ENCODE assay signal across 29 cellular contexts in genomic region chr12:114392909-114393308, GRCh38. TPM values are rescaled to one million over a fixed set of nuclear protein-coding genes. Genes with fewer than 3 reads are reported as not detected.
"Had no signal": no experiment of that assay in that cellular context is flagged by ENCODE, and none has a peak within 500 bp of the region (broad histone marks: within the 10 kb centered on the region; RNA-seq: fewer than 3 reads in every experiment).

No MANE protein-coding gene starts in this region.

- H3K36me3 Mint-ChIP-seq: activated CD8-positive, alpha-beta memory T cell treated with anti-CD3 and anti-CD28 coated beads, Interleukin-2, amount 10 ng/mL, durations not matched to agents 7 days and 5 days; activated naive CD4-positive, alpha-beta T cell treated with anti-CD3 and anti-CD28 coated beads, Interleukin-2, amount 50 U/mL, for 24 hours; natural killer cell; neural progenitor cell had no signal

- H3K9me3 Mint-ChIP-seq: activated T-helper 2 cell treated with anti-CD3 and anti-CD28 coated beads, Interferon-gamma antibody, Interleukin-2, Interleukin-4, amounts not matched to agents 10 μg/mL and 5 μg/mL and 100 μg/mL, durations not matched to agents 14 hours and 24 hours and 36 hours; central memory CD8-positive, alpha-beta T cell; dendritic cell treated with granulocyte-macrophage colony-stimulating factor and Interleukin-4, amounts not matched to agents 40 ng/mL and 50 ng/mL, for 4 days; endodermal cell; natural killer cell; neural progenitor cell; T-helper 2 cell treated with Interferon-gamma antibody and Interleukin-4, amounts not matched to agents 5 μg/mL and 100 μg/mL, for 36 hours had no signal

- H3K4me3 ChIP-seq: esophagus squamous epithelium, lung, neural progenitor cell, right lobe of liver, tibial nerve had no signal

- H3K4me3 Mint-ChIP-seq: activated CD4-positive, alpha-beta T cell treated with anti-CD3 and anti-CD28 coated beads for 36 hours; activated CD8-positive, alpha-beta memory T cell treated with anti-CD3 and anti-CD28 coated beads, Interleukin-2, amount 10 ng/mL, durations not matched to agents 7 days and 5 days; activated CD8-positive, alpha-beta T cell treated with anti-CD3 and anti-CD28 coated beads, Interleukin-2, amount 10 ng/mL, durations not matched to agents 7 days and 5 days; activated naive CD4-positive, alpha-beta T cell treated with anti-CD3 and anti-CD28 coated beads, Interleukin-2, amount 50 U/mL, for 24 hours; activated naive CD8-positive, alpha-beta T cell treated with anti-CD3 and anti-CD28 coated beads, Interleukin-2, amount 50 U/mL, for 24 hours; central memory CD8-positive, alpha-beta T cell; dendritic cell treated with granulocyte-macrophage colony-stimulating factor and Interleukin-4, amounts not matched to agents 40 ng/mL and 50 ng/mL, for 4 days; endodermal cell; natural killer cell; neural progenitor cell; T-helper 2 cell treated with Interferon-gamma antibody and Interleukin-4, amounts not matched to agents 5 μg/mL and 100 μg/mL, for 36 hours had no signal

- H3K4me1 Mint-ChIP-seq: activated CD4-positive, alpha-beta T cell treated with anti-CD3 and anti-CD28 coated beads for 36 hours; activated CD8-positive, alpha-beta memory T cell treated with anti-CD3 and anti-CD28 coated beads, Interleukin-2, amount 10 ng/mL, durations not matched to agents 7 days and 5 days; activated naive CD4-positive, alpha-beta T cell treated with anti-CD3 and anti-CD28 coated beads, Interleukin-2, amount 50 U/mL, for 24 hours; activated naive CD8-positive, alpha-beta T cell treated with anti-CD3 and anti-CD28 coated beads, Interleukin-2, amount 50 U/mL, for 24 hours; central memory CD8-positive, alpha-beta T cell; natural killer cell had no signal

- H3K27ac Mint-ChIP-seq: activated CD4-positive, alpha-beta T cell treated with anti-CD3 and anti-CD28 coated beads for 36 hours; activated CD8-positive, alpha-beta memory T cell treated with anti-CD3 and anti-CD28 coated beads, Interleukin-2, amount 10 ng/mL, durations not matched to agents 7 days and 5 days; activated CD8-positive, alpha-beta T cell treated with anti-CD3 and anti-CD28 coated beads, Interleukin-2, amount 10 ng/mL, durations not matched to agents 7 days and 5 days; activated naive CD4-positive, alpha-beta T cell treated with anti-CD3 and anti-CD28 coated beads, Interleukin-2, amount 50 U/mL, for 24 hours; activated naive CD8-positive, alpha-beta T cell treated with anti-CD3 and anti-CD28 coated beads, Interleukin-2, amount 50 U/mL, for 24 hours; activated T-helper 2 cell treated with anti-CD3 and anti-CD28 coated beads, Interferon-gamma antibody, Interleukin-2, Interleukin-4, amounts not matched to agents 10 μg/mL and 5 μg/mL and 100 μg/mL, durations not matched to agents 14 hours and 24 hours and 36 hours; dendritic cell treated with granulocyte-macrophage colony-stimulating factor and Interleukin-4, amounts not matched to agents 40 ng/mL and 50 ng/mL, for 4 days; endodermal cell; natural killer cell; neural progenitor cell; T-helper 2 cell treated with Interferon-gamma antibody and Interleukin-4, amounts not matched to agents 5 μg/mL and 100 μg/mL, for 36 hours had no signal

- DNase-seq: activated CD4-positive, alpha-beta T cell treated with anti-CD3 and anti-CD28 coated beads for 36 hours; activated CD4-positive, CD25-positive, alpha-beta regulatory T cell; activated CD8-positive, alpha-beta memory T cell treated with anti-CD3 and anti-CD28 coated beads, Interleukin-2, amount 10 ng/mL, durations not matched to agents 7 days and 5 days; activated CD8-positive, alpha-beta T cell treated with anti-CD3 and anti-CD28 coated beads, Interleukin-2, amount 10 ng/mL, durations not matched to agents 7 days and 5 days; activated naive CD8-positive, alpha-beta T cell treated with anti-CD3 and anti-CD28 coated beads, Interleukin-2, amount 50 U/mL, for 24 hours; activated T-cell treated with anti-CD3 and anti-CD28 coated beads, Interleukin-2, amount 50 U/mL, for 48 hours; amygdala; esophagus squamous epithelium; foreskin melanocyte; hippocampal formation; natural killer cell; occipital lobe; right lobe of liver; stimulated activated CD4-positive, alpha-beta T cell treated with anti-CD3 and anti-CD28 coated beads, Interleukin-2, amount 100 ng/mL, for 48 hours; stimulated activated naive CD4-positive, alpha-beta T cell treated with Interleukin-2 at 50 U/mL for 16 hours; T-helper 1 cell had no signal

- ATAC-seq: activated CD4-positive, alpha-beta T cell treated with anti-CD3 and anti-CD28 coated beads for 36 hours; activated CD8-positive, alpha-beta memory T cell treated with anti-CD3 and anti-CD28 coated beads, Interleukin-2, amount 10 ng/mL, durations not matched to agents 7 days and 5 days; activated CD8-positive, alpha-beta T cell treated with anti-CD3 and anti-CD28 coated beads, Interleukin-2, amount 10 ng/mL, durations not matched to agents 7 days and 5 days; activated naive CD8-positive, alpha-beta T cell treated with anti-CD3 and anti-CD28 coated beads, Interleukin-2, amount 50 U/mL, for 24 hours; left lobe of liver; natural killer cell; right lobe of liver had no signal

- H3K36me3 ChIP-seq: esophagus squamous epithelium, neural progenitor cell, right lobe of liver, tibial nerve had no signal

RNA-seq across cellular contexts. Expression of gene TBX5, which starts 13.0 kb away (rescaled TPM):
- total RNA-seq: activated CD4-positive, alpha-beta T cell treated with anti-CD3 and anti-CD28 coated beads for 36 hours; activated CD8-positive, alpha-beta memory T cell treated with anti-CD3 and anti-CD28 coated beads, Interleukin-2, amount 10 ng/mL, durations not matched to agents 7 days and 5 days; activated CD8-positive, alpha-beta T cell treated with anti-CD3 and anti-CD28 coated beads, Interleukin-2, amount 10 ng/mL, durations not matched to agents 7 days and 5 days; activated T-helper 2 cell treated with anti-CD3 and anti-CD28 coated beads, Interferon-gamma antibody, Interleukin-2, Interleukin-4, amounts not matched to agents 10 μg/mL and 5 μg/mL and 100 μg/mL, durations not matched to agents 14 hours and 24 hours and 36 hours; endodermal cell; kidney epithelial cell; left lobe of liver; mononuclear cell; natural killer cell; occipital lobe; right lobe of liver; temporal lobe; tibial nerve had no signal
